12 cellular contexts compared by ENCODE assay signal in genomic region chrX:1389993-1390285, GRCh38. TPM values are rescaled to one million over a fixed set of nuclear protein-coding genes. Genes with fewer than 3 reads are reported as not detected.
DNase-seq lines count a peak whose midpoint lies in the region; ATAC-seq and TF ChIP-seq lines count a peak whose summit lies in the region.
"Had no signal": no experiment of that assay in that cellular context is flagged by ENCODE, and none has a peak within 500 bp of the region (broad histone marks: within the 10 kb centered on the region; RNA-seq: fewer than 3 reads in every experiment).

No MANE protein-coding gene starts in this region.

- no peaks in the 10 kb centered on the region for H3K4me1 ChIP-seq in iPS-20b (ENCODE audit: insufficient read depth, low read length)

- peak overlapping the region; percentile 100; the same call in 1 of the 2 replicates for H3K27ac ChIP-seq in VCaP
- H3K27ac ChIP-seq in iPS-20b (ENCODE audit: low read length): no peak overlapping the region
- H3K27ac ChIP-seq: epithelial cell of prostate had no signal

- no peaks in the 10 kb centered on the region for H3K9me3 Mint-ChIP-seq in activated naive CD4-positive, alpha-beta T cell treated with anti-CD3 and anti-CD28 coated beads for 36 hours
- H3K9me3 Mint-ChIP-seq in stimulated activated memory B cell treated with anti-CD40 and anti-IgM and Interleukin-4, amounts not matched to agents 10 μg/mL and 1 μg/mL and 100 μg/mL, for 72 hours: no peaks in the 10 kb centered on the region

- in situ Hi-C loops in GM13976 (cut with MboI; ENCODE audit: low sequenced_read_pairs, unreplicated experiment): loop anchor here (10.0 kb wide), 1 partner anchor 135 kb away; no protein-coding TSS in a partner anchor

- H3K27me3 ChIP-seq in iPS-20b (ENCODE audit: insufficient read depth, low read length): no peaks in the 10 kb centered on the region

- H3K36me3 ChIP-seq in iPS-20b (ENCODE audit: insufficient read depth, low read depth, low read length): peaks cover 66% of the 10 kb centered on the region

- no peak overlapping the region for H3K27ac Mint-ChIP-seq in activated naive CD4-positive, alpha-beta T cell treated with anti-CD3 and anti-CD28 coated beads for 36 hours
- H3K27ac Mint-ChIP-seq in stimulated activated memory B cell treated with anti-CD40 and anti-IgM and Interleukin-4, amounts not matched to agents 10 μg/mL and 1 μg/mL and 100 μg/mL, for 72 hours: no peak overlapping the region

- peak overlapping the region; percentile 93; the same call in 1 of the 2 replicates for H3K4me3 ChIP-seq in iPS-20b (ENCODE audit: low read length)

- H3K9ac ChIP-seq in iPS-20b (ENCODE audit: low read depth, low read length): peak overlapping the region; percentile 99; the same call in 1 of the 2 replicates

- TF ChIP-seq CTCF in VCaP (conservative IDR thresholded peaks at IDR 0.05) (no peak), GM13976 (IDR thresholded peaks at IDR 0.05; ENCODE audit: borderline replicate concordance, control extremely low read depth, extremely low read depth, insufficient read depth, missing control alignments) (no peak)

- peak overlapping the region; percentile 52 for H3K4me3 Mint-ChIP-seq in activated naive CD4-positive, alpha-beta T cell treated with anti-CD3 and anti-CD28 coated beads for 36 hours
- H3K4me3 Mint-ChIP-seq in stimulated activated memory B cell treated with anti-CD40 and anti-IgM and Interleukin-4, amounts not matched to agents 10 μg/mL and 1 μg/mL and 100 μg/mL, for 72 hours: peak overlapping the region; percentile 52

- no peak for DNase-seq in activated naive CD4-positive, alpha-beta T cell treated with anti-CD3 and anti-CD28 coated beads for 36 hours
- DNase-seq in activated naive CD4-positive, alpha-beta T cell treated with Interleukin-2 at 50 U/mL for 16 hours: no peak
- DNase-seq in NCI-H345 treated with DMSO at 0.1 percent for 48 hours (lab: John Stamatoyannopoulos, UW; ENCODE audit: unreplicated experiment): no peak
- DNase-seq in GM13976 (ENCODE audit: low spot score): no peak
- DNase-seq in COLO668 (lab: John Stamatoyannopoulos, UW; ENCODE audit: unreplicated experiment): no peak
- DNase-seq: KBM-7, NCI-H446 had no signal

- no peaks in the 10 kb centered on the region for H3K9me3 ChIP-seq in iPS-20b (ENCODE audit: insufficient read depth, low read depth, low read length)

- no peak for ATAC-seq in stimulated activated memory B cell treated with anti-CD40 and anti-IgM and Interleukin-4, amounts not matched to agents 10 μg/mL and 1 μg/mL and 100 μg/mL, for 72 hours
- ATAC-seq: activated CD4-positive, CD25-positive, alpha-beta regulatory T cell treated with anti-CD3 and anti-CD28 coated beads, Interleukin-2, amount 50 U/mL, for 24 hours had no signal

- no peaks in the 10 kb centered on the region for H3K27me3 Mint-ChIP-seq in activated naive CD4-positive, alpha-beta T cell treated with anti-CD3 and anti-CD28 coated beads for 36 hours (ENCODE audit: low read depth)
- no peaks in the 10 kb centered on the region for H3K27me3 Mint-ChIP-seq in stimulated activated memory B cell treated with anti-CD40 and anti-IgM and Interleukin-4, amounts not matched to agents 10 μg/mL and 1 μg/mL and 100 μg/mL, for 72 hours

- intact Hi-C loops in activated naive CD4-positive, alpha-beta T cell treated with anti-CD3 and anti-CD28 coated beads for 36 hours (cut with micrococcal nuclease): loop anchor here (10.0 kb wide), 1 partner anchor 1225 kb away; no protein-coding TSS in a partner anchor

- H3K4me1 Mint-ChIP-seq in activated naive CD4-positive, alpha-beta T cell treated with anti-CD3 and anti-CD28 coated beads for 36 hours (ENCODE audit: low read depth): peaks cover 49% of the 10 kb centered on the region
- peaks cover 58% of the 10 kb centered on the region for H3K4me1 Mint-ChIP-seq in stimulated activated memory B cell treated with anti-CD40 and anti-IgM and Interleukin-4, amounts not matched to agents 10 μg/mL and 1 μg/mL and 100 μg/mL, for 72 hours

- CTCF ChIA-PET in activated naive CD4-positive, alpha-beta T cell treated with anti-CD3 and anti-CD28 coated beads for 36 hours (lab: Charles Lee): no interaction called here

- peaks cover 55% of the 10 kb centered on the region for H3K36me3 Mint-ChIP-seq in activated naive CD4-positive, alpha-beta T cell treated with anti-CD3 and anti-CD28 coated beads for 36 hours (ENCODE audit: low read depth)
- H3K36me3 Mint-ChIP-seq in stimulated activated memory B cell treated with anti-CD40 and anti-IgM and Interleukin-4, amounts not matched to agents 10 μg/mL and 1 μg/mL and 100 μg/mL, for 72 hours: peaks cover 63% of the 10 kb centered on the region

RNA-seq across cellular contexts. Expression of gene SLC25A6, which starts 2.0 kb away (rescaled TPM):
- total RNA-seq in activated naive CD4-positive, alpha-beta T cell treated with anti-CD3 and anti-CD28 coated beads for 36 hours: 100 to 1,000 TPM; 457 to 463 TPM

RNA-seq across cellular contexts. Expression of gene IL3RA, which starts 53.4 kb away (rescaled TPM):
- not detected for total RNA-seq in activated naive CD4-positive, alpha-beta T cell treated with anti-CD3 and anti-CD28 coated beads for 36 hours
